ENCODE assay signal across 8 cellular contexts in the genomic region with DNA sequence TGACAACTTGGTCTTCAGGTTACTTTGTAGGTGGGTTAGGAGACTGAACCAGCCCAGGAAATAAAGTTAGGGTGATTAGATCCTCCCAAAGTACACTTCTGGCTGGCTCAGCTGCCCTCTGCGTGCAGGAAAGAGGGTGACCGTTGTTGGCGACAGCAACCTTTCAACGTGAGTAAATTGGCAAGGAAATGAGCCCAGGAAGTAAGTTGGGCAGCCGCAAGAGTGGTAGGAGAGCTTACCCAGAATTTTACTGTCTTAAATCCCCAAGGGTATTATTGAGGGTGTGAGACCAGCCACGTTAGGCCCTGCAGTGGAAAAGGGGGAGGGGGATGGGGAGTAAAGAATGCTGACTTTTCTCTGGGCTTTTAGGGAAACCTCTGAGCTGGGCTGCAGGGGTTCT. TPM values are rescaled to one million over a fixed set of nuclear protein-coding genes. Genes with fewer than 3 reads are reported as not detected.
DNase-seq lines count a peak whose midpoint lies in the region; ATAC-seq and TF ChIP-seq lines count a peak whose summit lies in the region.

No MANE protein-coding gene starts in this region.

- ATAC-seq in GM21723 (IDR thresholded peaks at IDR 0.05; ENCODE audit: unreplicated experiment) (no peak), GM21717 (IDR thresholded peaks at IDR 0.05; ENCODE audit: unreplicated experiment) (no peak)

- peaks cover 10% of the 10 kb centered on the region for H3K36me3 Mint-ChIP-seq in IgD-negative memory B cell

- TF ChIP-seq CTCF in epithelial cell of esophagus (IDR thresholded peaks at IDR 0.05; ENCODE audit: insufficient read depth, low read depth, low read length, missing control alignments) = no peak

- DNase-seq in activated CD4-positive, alpha-beta T cell treated with anti-CD3 and anti-CD28 coated beads for 1 hour = peak; percentile 26
- DNase-seq in epithelial cell of esophagus (ENCODE audit: low read depth) (peak; percentile 13), NCI-H2196 treated with DMSO at 0.1 percent for 48 hours (lab: John Stamatoyannopoulos, UW; ENCODE audit: unreplicated experiment) (no peak), AG08396 (ENCODE audit: low spot score) (no peak)
- DNase-seq in stimulated activated CD4-positive, alpha-beta T cell treated with anti-CD3 and anti-CD28 coated beads, Interleukin-12 subunit alpha, Interleukin-12 subunit beta, amount 100 ng/mL, for 48 hours (ENCODE audit: low read depth in 2 of 3, low spot score in 1 of 3) = peak in 2 of 3 donors; percentile 12 to 18

- peak overlapping the region; percentile 92 to 99 (median 97) for H3K27ac Mint-ChIP-seq in IgD-negative memory B cell

- H3K4me1 Mint-ChIP-seq in IgD-negative memory B cell = peaks cover 26 to 52% (median 43%) of the 10 kb centered on the region in 3 donors

- H3K4me3 ChIP-seq in epithelial cell of esophagus (ENCODE audit: low read length) = peak overlapping the region; percentile 72

- H3K27me3 Mint-ChIP-seq in IgD-negative memory B cell = no peaks in the 10 kb centered on the region

- H3K9me3 Mint-ChIP-seq in IgD-negative memory B cell = peaks cover 0 to 2% (median 0%) of the 10 kb centered on the region in 3 donors

- H3K4me3 Mint-ChIP-seq in IgD-negative memory B cell = peak overlapping the region; percentile 93 to 99 (median 96)

RNA-seq across cellular contexts. Expression of gene TENT5C, which starts 1.6 kb away (rescaled TPM):
- 33.4 TPM for polyA plus RNA-seq in IgD-negative memory B cell

Comparison
In these comparisons a context has a peak if more than half of its experiments do, and no peak if none do; other contexts are left out.
1. DNase-seq: peak in activated CD4-positive, alpha-beta T cell treated with anti-CD3 and anti-CD28 coated beads for 1 hour (single experiment), epithelial cell of esophagus (single experiment) and stimulated activated CD4-positive, alpha-beta T cell treated with anti-CD3 and anti-CD28 coated beads, Interleukin-12 subunit alpha, Interleukin-12 subunit beta, amount 100 ng/mL, for 48 hours (2 of 3); none in NCI-H2196 treated with DMSO at 0.1 percent for 48 hours (single experiment) and AG08396 (single experiment).